In the genomic region with DNA sequence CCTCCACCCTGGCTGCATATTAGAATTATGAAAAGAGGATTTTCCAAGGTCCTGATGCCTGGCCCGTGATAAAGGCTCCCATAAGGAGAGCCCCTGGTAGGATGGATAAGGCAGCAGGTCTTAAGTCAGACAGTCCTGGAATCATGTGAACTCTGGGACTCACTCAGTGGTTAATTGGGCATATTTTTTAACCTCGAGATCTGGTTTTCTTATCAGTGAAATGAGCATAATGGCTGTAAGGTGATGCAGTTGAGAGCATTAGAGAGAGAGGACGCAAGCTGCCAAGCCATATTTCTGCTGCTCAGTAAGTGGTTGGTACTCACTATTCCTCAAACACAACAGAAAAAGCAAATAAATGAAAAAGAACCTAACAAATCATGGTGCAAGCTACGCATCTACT, we compare ENCODE assay signal across 18 cellular contexts.
"Had no signal": no experiment of that assay in that cellular context is flagged by ENCODE, and none has a peak within 500 bp of the region (broad histone marks: within the 10 kb centered on the region; RNA-seq: fewer than 3 reads in every experiment).

No MANE protein-coding gene starts in this region.

- DNase-seq: activated CD4-positive, alpha-beta T cell treated with anti-CD3 and anti-CD28 coated beads, Interleukin-2, amount 50 U/mL, for 4 hours; activated CD4-positive, CD25-positive, alpha-beta regulatory T cell treated with anti-CD3 and anti-CD28 coated beads, Interleukin-2, amount 50 U/mL, for 72 hours; amygdala; brain microvascular endothelial cell; cerebellar nuclear complex; left colon; naive B cell; sigmoid colon; stimulated activated CD4-positive, alpha-beta T cell treated with anti-CD3 and anti-CD28 coated beads, Interleukin-12 subunit alpha, Interleukin-12 subunit beta, amount 100 ng/mL, for 4 hours; stimulated activated naive CD4-positive, alpha-beta T cell treated with Interleukin-2 at 50 U/mL for 16 hours had no signal

- H3K27ac Mint-ChIP-seq: activated naive CD4-positive, alpha-beta T cell treated with anti-CD3 and anti-CD28 coated beads, Interleukin-2, amount 50 U/mL, for 24 hours; activated T-helper 17 cell treated with anti-CD3 and anti-CD28 coated beads, Interleukin-2, amount 50 U/mL, for 72 hours; dendritic cell treated with granulocyte-macrophage colony-stimulating factor and Interleukin-4, amounts not matched to agents 40 ng/mL and 50 ng/mL, for 4 days; type B pancreatic cell had no signal

- H3K27me3 ChIP-seq: brain microvascular endothelial cell, esophagus muscularis mucosa, sigmoid colon, suprapubic skin had no signal

- ATAC-seq: activated T-helper 17 cell treated with anti-CD3 and anti-CD28 coated beads, Interleukin-2, amount 50 U/mL, for 72 hours; left colon had no signal

- H3K4me3 Mint-ChIP-seq: activated naive CD4-positive, alpha-beta T cell treated with anti-CD3 and anti-CD28 coated beads, Interleukin-2, amount 50 U/mL, for 24 hours; activated T-helper 17 cell treated with anti-CD3 and anti-CD28 coated beads, Interleukin-2, amount 50 U/mL, for 72 hours; dendritic cell treated with granulocyte-macrophage colony-stimulating factor and Interleukin-4, amounts not matched to agents 40 ng/mL and 50 ng/mL, for 4 days; naive B cell; type B pancreatic cell had no signal

- H3K9me3 ChIP-seq: esophagus muscularis mucosa, sigmoid colon, suprapubic skin had no signal

- H3K4me3 ChIP-seq: esophagus muscularis mucosa, lung, sigmoid colon, SK-N-MC, suprapubic skin had no signal

- H3K27me3 Mint-ChIP-seq: activated naive CD4-positive, alpha-beta T cell treated with anti-CD3 and anti-CD28 coated beads, Interleukin-2, amount 50 U/mL, for 24 hours; activated T-helper 17 cell treated with anti-CD3 and anti-CD28 coated beads, Interleukin-2, amount 50 U/mL, for 72 hours; dendritic cell treated with granulocyte-macrophage colony-stimulating factor and Interleukin-4, amounts not matched to agents 40 ng/mL and 50 ng/mL, for 4 days; type B pancreatic cell had no signal

- H3K4me1 ChIP-seq: esophagus muscularis mucosa, sigmoid colon, suprapubic skin had no signal

- H3K27ac ChIP-seq: brain microvascular endothelial cell, esophagus muscularis mucosa, sigmoid colon, SK-N-MC, suprapubic skin had no signal

- H3K9me3 Mint-ChIP-seq: activated naive CD4-positive, alpha-beta T cell treated with anti-CD3 and anti-CD28 coated beads, Interleukin-2, amount 50 U/mL, for 24 hours; activated T-helper 17 cell treated with anti-CD3 and anti-CD28 coated beads, Interleukin-2, amount 50 U/mL, for 72 hours; dendritic cell treated with granulocyte-macrophage colony-stimulating factor and Interleukin-4, amounts not matched to agents 40 ng/mL and 50 ng/mL, for 4 days; naive B cell; type B pancreatic cell had no signal

- H3K36me3 ChIP-seq: suprapubic skin had no signal
